In genomic region chr5:158373623-158374375, GRCh38 we compare ENCODE assay signal across 16 cellular contexts.
"Had no signal": no experiment of that assay in that cellular context is flagged by ENCODE, and none has a peak within 500 bp of the region (broad histone marks: within the 10 kb centered on the region; RNA-seq: fewer than 3 reads in every experiment).

No MANE protein-coding gene starts in this region.

- H3K4me1 ChIP-seq: right lobe of liver, tibial nerve had no signal

- DNase-seq: activated CD4-positive, alpha-beta T cell treated with anti-CD3 and anti-CD28 coated beads, Interleukin-2, amount 50 U/mL, for 1 hour; activated CD8-positive, alpha-beta memory T cell treated with anti-CD3 and anti-CD28 coated beads for 24 hours; activated naive CD4-positive, alpha-beta T cell treated with Interleukin-2 at 50 U/mL for 16 hours; activated naive CD8-positive, alpha-beta T cell treated with anti-CD3 and anti-CD28 coated beads, Interleukin-2, amount 50 U/mL, for 24 hours; aorta; effector memory CD8-positive, alpha-beta T cell; heart right ventricle; midbrain; right lobe of liver; stimulated activated CD4-positive, alpha-beta T cell treated with anti-CD3 and anti-CD28 coated beads, Interleukin-4, amount 100 ng/mL, for 4 hours; stimulated activated CD8-positive, alpha-beta memory T cell treated with anti-CD3 and anti-CD28 coated beads, Interleukin-4, amount 100 ng/mL, for 48 hours; stimulated activated naive CD4-positive, alpha-beta T cell treated with Interleukin-2 at 50 U/mL for 16 hours; substantia nigra had no signal

- H3K4me2 ChIP-seq: smooth muscle cell had no signal

- H3K4me3 ChIP-seq: heart right ventricle, lung, right lobe of liver, smooth muscle cell, tibial nerve had no signal

- H3K27ac ChIP-seq: right lobe of liver, tibial nerve had no signal

- H3K9me3 ChIP-seq: right lobe of liver, tibial nerve had no signal

- ATAC-seq: activated naive CD8-positive, alpha-beta T cell treated with anti-CD3 and anti-CD28 coated beads, Interleukin-2, amount 50 U/mL, for 24 hours; effector memory CD8-positive, alpha-beta T cell; right lobe of liver had no signal

- H3K36me3 ChIP-seq: heart right ventricle, right lobe of liver, tibial nerve had no signal

- H3K27me3 ChIP-seq: right lobe of liver, tibial nerve had no signal
